9 cellular contexts compared by ENCODE assay signal in the genomic region with DNA sequence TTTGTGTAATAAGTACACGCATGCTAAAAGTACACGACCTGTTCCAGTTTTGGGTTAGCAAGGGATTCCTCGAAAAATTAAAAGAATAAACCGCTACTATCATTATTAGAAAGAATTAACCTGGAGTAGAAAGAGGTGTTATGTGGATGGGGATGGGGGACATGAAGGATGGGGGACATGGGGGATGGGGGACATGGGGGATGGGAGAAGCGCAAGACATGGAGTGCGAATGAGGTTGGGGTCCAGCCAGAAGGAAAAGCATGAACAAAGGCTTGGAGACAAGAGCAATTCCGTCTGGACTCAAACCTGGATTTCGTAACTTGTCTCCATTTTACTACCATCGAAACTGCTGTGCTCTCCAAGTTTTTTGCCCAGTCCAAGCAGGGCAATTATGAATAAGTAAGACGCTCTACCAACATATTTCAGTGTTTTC. TPM values are rescaled to one million over a fixed set of nuclear protein-coding genes. Genes with fewer than 3 reads are reported as not detected.
DNase-seq lines count a peak whose midpoint lies in the region; ATAC-seq, FAIRE-seq and TF ChIP-seq lines count a peak whose summit lies in the region.
"Had no signal": no experiment of that assay in that cellular context is flagged by ENCODE, and none has a peak within 500 bp of the region (broad histone marks: within the 10 kb centered on the region; RNA-seq: fewer than 3 reads in every experiment).

No MANE protein-coding gene starts in this region.

- H3K14ac ChIP-seq in mesenchymal stem cell (ENCODE audit: low read length in 2 of 2): no peak overlapping the region

- peak overlapping the region; percentile 68; the same call in 1 of the 2 replicates for H3K27ac ChIP-seq in DOHH2 (ENCODE audit: low read depth, low read length)
- H3K27ac ChIP-seq in KMS-11: 0 out of 2 replicates have a peak overlapping the region, but pooled peaks have one; percentile 71
- peak overlapping the region; percentile 19 for H3K27ac ChIP-seq in mesenchymal stem cell (ENCODE audit: low read length, poor library complexity, severe bottlenecking)
- no peak overlapping the region for H3K27ac ChIP-seq in aorta (ENCODE audit: low read depth in 1 of 2, low read length in 2 of 2)

- H4K20me1 ChIP-seq in DOHH2 (ENCODE audit: control insufficient read depth, insufficient read depth, low read depth, low read length) (peaks cover 6% of the 10 kb centered on the region; the same call in 1 of the 2 replicates), KMS-11 (ENCODE audit: insufficient read depth) (peaks cover 1% of the 10 kb centered on the region; the same call in 1 of the 2 replicates)

- H2BK120ac ChIP-seq in mesenchymal stem cell (ENCODE audit: low read depth, low read length): no peak overlapping the region

- no peak for ATAC-seq in aorta (ENCODE audit: low FRiP score)

- intact Hi-C loops in aorta (cut with DNase I): no loop called here

- no peaks in the 10 kb centered on the region for H3K9me2 ChIP-seq in DOHH2 (replicated peaks; ENCODE audit: control insufficient read depth, low read length)

- H2AK5ac ChIP-seq in mesenchymal stem cell (ENCODE audit: low read length, severe bottlenecking): no peak overlapping the region

- FAIRE-seq in GM12892 (lab: Jason Lieb, UNC): no peak

- TF ChIP-seq POLR2A in GM12892 (IDR thresholded peaks at IDR 0.05; ENCODE audit: low read depth, low read length): no peak

- no peaks in the 10 kb centered on the region for H3K27me3 ChIP-seq in DOHH2 (ENCODE audit: control insufficient read depth, low read length)
- H3K27me3 ChIP-seq in KMS-11 (ENCODE audit: insufficient read depth, low read depth): no peaks in the 10 kb centered on the region
- H3K27me3 ChIP-seq in mesenchymal stem cell (ENCODE audit: control insufficient read depth in 1 of 2, insufficient read depth in 1 of 2, low read length in 2 of 2): no peaks in the 10 kb centered on the region
- no peaks in the 10 kb centered on the region for H3K27me3 ChIP-seq in aorta (ENCODE audit: control insufficient read depth in 1 of 2, insufficient read depth in 2 of 2, low read length in 1 of 2)

- peak overlapping the region; percentile 82 for H3K4me3 ChIP-seq in DOHH2 (ENCODE audit: low read length)
- H3K4me3 ChIP-seq in KMS-11 (IDR thresholded peaks at IDR 0.05; ENCODE audit: insufficient read depth, low read depth, low read length): peak overlapping the region; percentile 2
- H3K4me3 ChIP-seq in cardiac fibroblast (replicated peaks in 1 of 2; ENCODE audit: low read depth in 2 of 2, low read length in 2 of 2): peak overlapping the region; percentile 87 to 88
- H3K4me3 ChIP-seq in mesenchymal stem cell (ENCODE audit: insufficient read depth in 1 of 2, low read depth in 1 of 2, low read length in 2 of 2): peak overlapping the region in 1 of 2 experiments; percentile 98
- peak overlapping the region; percentile 50 to 58 for H3K4me3 ChIP-seq in aorta (ENCODE audit: low read length in 2 of 2)

- H3K4me2 ChIP-seq in DOHH2 (ENCODE audit: low read length) (peak overlapping the region; percentile 69), KMS-11 (peak overlapping the region; percentile 87), mesenchymal stem cell (ENCODE audit: low read length, poor library complexity, severe bottlenecking) (peak overlapping the region; percentile 0)

- H3K9me3 ChIP-seq in DOHH2 (ENCODE audit: control insufficient read depth, insufficient read depth, low read length): peaks cover 7% of the 10 kb centered on the region; the same call in 1 of the 2 replicates
- H3K9me3 ChIP-seq in mesenchymal stem cell (ENCODE audit: control insufficient read depth, low read length): no peaks in the 10 kb centered on the region
- H3K9me3 ChIP-seq in aorta (ENCODE audit: control insufficient read depth, low read length): no peaks in the 10 kb centered on the region

- WGBS in mesenchymal stem cell: 65% methylated on average over 9 of the region's 10 CpGs
- WGBS in aorta, 2 donors: 33 to 34% methylated on average over 10 of the region's 10 CpGs

- H3K79me2 ChIP-seq in DOHH2 (ENCODE audit: control insufficient read depth, low read length): peaks cover 48% of the 10 kb centered on the region
- peaks cover 41% of the 10 kb centered on the region for H3K79me2 ChIP-seq in KMS-11 (ENCODE audit: insufficient read depth, low read depth)

- H3K36me3 ChIP-seq in DOHH2 (ENCODE audit: control insufficient read depth, low read length) (peaks cover 20% of the 10 kb centered on the region), KMS-11 (ENCODE audit: insufficient read depth) (no peaks in the 10 kb centered on the region), mesenchymal stem cell (ENCODE audit: control insufficient read depth in 1 of 2, insufficient read depth in 2 of 2, low read depth in 1 of 2, low read length in 2 of 2) (no peaks in the 10 kb centered on the region), aorta (ENCODE audit: control insufficient read depth in 1 of 2, insufficient read depth in 2 of 2, low read length in 1 of 2) (no peaks in the 10 kb centered on the region)

- H2AFZ ChIP-seq in KMS-11 (ENCODE audit: low read depth) (peak overlapping the region; percentile 95), mesenchymal stem cell (ENCODE audit: low read depth, low read length) (no peak overlapping the region)

- H3K9ac ChIP-seq in KMS-11: peak overlapping the region; percentile 93; the same call in 1 of the 2 replicates
- H3K9ac ChIP-seq in mesenchymal stem cell (ENCODE audit: low read length): peak overlapping the region; percentile 89

- H3K18ac ChIP-seq in mesenchymal stem cell (ENCODE audit: low read depth in 1 of 2, low read length in 2 of 2): peak overlapping the region in 1 of 2 experiments; percentile 3

- H2BK5ac ChIP-seq in mesenchymal stem cell (ENCODE audit: low read depth, low read length, poor library complexity, severe bottlenecking): no peak overlapping the region

- DNase-seq in cardiac fibroblast (ENCODE audit: low read depth in 2 of 2) (no peak), mesenchymal stem cell (no peak), aorta (no peak), cortex of kidney (lab: John Stamatoyannopoulos, UW) (no peak), GM12892 (ENCODE audit: insufficient read length) (no peak), NOMO-1 treated with DMSO at 0.1 percent for 48 hours (lab: John Stamatoyannopoulos, UW; ENCODE audit: unreplicated experiment) (no peak)

- H4K91ac ChIP-seq in mesenchymal stem cell (ENCODE audit: low read length): no peak overlapping the region

- no peaks in the 10 kb centered on the region for H3K79me1 ChIP-seq in mesenchymal stem cell (replicated peaks; ENCODE audit: low read length, poor library complexity, severe bottlenecking)

- no peak overlapping the region for H4K8ac ChIP-seq in mesenchymal stem cell (ENCODE audit: low read length)

- peaks cover 42% of the 10 kb centered on the region for H3K4me1 ChIP-seq in DOHH2 (ENCODE audit: control insufficient read depth, low read length)
- H3K4me1 ChIP-seq in KMS-11 (ENCODE audit: low read depth, poor library complexity, severe bottlenecking): peaks cover 10% of the 10 kb centered on the region
- peaks cover 6% of the 10 kb centered on the region for H3K4me1 ChIP-seq in mesenchymal stem cell (ENCODE audit: control insufficient read depth, insufficient read depth, low read depth, low read length)
- H3K4me1 ChIP-seq in aorta (ENCODE audit: control insufficient read depth in 1 of 2, insufficient read depth in 2 of 2, low read length in 2 of 2): peaks cover 2 to 4% of the 10 kb centered on the region in 2 donors

- H2BK12ac ChIP-seq in mesenchymal stem cell (ENCODE audit: low read length in 2 of 2): no peak overlapping the region

- peaks cover 5% of the 10 kb centered on the region for H3F3A ChIP-seq in DOHH2 (ENCODE audit: control insufficient read depth, insufficient read depth)

- TF ChIP-seq CTCF in DOHH2 (IDR thresholded peaks at IDR 0.05; ENCODE audit: low read depth, low read length, poor library complexity, severe bottlenecking) (no peak), KMS-11 (conservative IDR thresholded peaks at IDR 0.05; ENCODE audit: low read depth, low read length) (no peak), cardiac fibroblast (IDR thresholded peaks at IDR 0.05; ENCODE audit: low read depth, low read length) (no peak)

- H3K23ac ChIP-seq in mesenchymal stem cell (ENCODE audit: low read length in 2 of 2): no peak overlapping the region

- H3K4ac ChIP-seq in mesenchymal stem cell (ENCODE audit: low read depth in 1 of 2, low read length in 2 of 2): no peak overlapping the region

- H2BK15ac ChIP-seq in mesenchymal stem cell (ENCODE audit: low read depth, poor library complexity, severe bottlenecking): no peak overlapping the region

RNA-seq across cellular contexts. Expression of a gene that starts 0.6 kb away (rescaled TPM):
- polyA plus RNA-seq in mesenchymal stem cell (2013, experiment 1 of 2): 42.6 TPM
- polyA plus RNA-seq in mesenchymal stem cell (2013, experiment 2 of 2): 41.3 TPM
- 10 to 100 TPM; 34.6 to 40.4 TPM for total RNA-seq in aorta
- polyA plus RNA-seq in aorta: 10 to 100 TPM in 1 of 2 donors, 1 to 10 TPM in 1; 9.4 to 24.5 TPM
- 85.6 TPM for polyA plus RNA-seq in GM12892 (2012; ENCODE audit: missing spikeins)

RNA-seq across cellular contexts. Expression of a gene that starts 3.0 kb away (rescaled TPM):
- not detected for polyA plus RNA-seq in mesenchymal stem cell (2013, experiment 1 of 2)
- polyA plus RNA-seq in mesenchymal stem cell (2013, experiment 2 of 2): not detected
- total RNA-seq in aorta: not detected
- not detected for polyA plus RNA-seq in aorta
- polyA plus RNA-seq in GM12892 (2012; ENCODE audit: missing spikeins): not detected

RNA-seq across cellular contexts. Expression of a gene that starts 46.0 kb away (rescaled TPM):
- not detected for polyA plus RNA-seq in mesenchymal stem cell (2013, experiment 1 of 2)
- polyA plus RNA-seq in mesenchymal stem cell (2013, experiment 2 of 2): not detected
- not detected for total RNA-seq in aorta
- not detected for polyA plus RNA-seq in aorta
- polyA plus RNA-seq in GM12892 (2012; ENCODE audit: missing spikeins): not detected
- total RNA-seq: RPMI7951 had no signal

Comparison
In these comparisons a context has a peak if more than half of its experiments do, and no peak if none do; other contexts are left out.
1. H3K27ac ChIP-seq: peak in DOHH2 (single experiment), KMS-11 (single experiment) and mesenchymal stem cell (single experiment); none in aorta (0 of 2).
2. H3K4me2 ChIP-seq: peak in every context shown above with its lines; median percentile 87 in KMS-11; 69 in DOHH2; 0 in mesenchymal stem cell.